Comparison of ENCODE assay signal across 1 cellular context in genomic region chr2:23360571-23361125, GRCh38.
A peak's percentile ranks its signal among the peaks of the same experiment; 100 is the strongest.
TF ChIP-seq lines count a peak whose summit lies in the region.

No MANE protein-coding gene starts in this region.

TF ChIP-seq in K562, 482 proteins besides CTCF, POLR2A, EP300 and RAD21 (continued from another document):
- TF ChIP-seq, protein P1, sequence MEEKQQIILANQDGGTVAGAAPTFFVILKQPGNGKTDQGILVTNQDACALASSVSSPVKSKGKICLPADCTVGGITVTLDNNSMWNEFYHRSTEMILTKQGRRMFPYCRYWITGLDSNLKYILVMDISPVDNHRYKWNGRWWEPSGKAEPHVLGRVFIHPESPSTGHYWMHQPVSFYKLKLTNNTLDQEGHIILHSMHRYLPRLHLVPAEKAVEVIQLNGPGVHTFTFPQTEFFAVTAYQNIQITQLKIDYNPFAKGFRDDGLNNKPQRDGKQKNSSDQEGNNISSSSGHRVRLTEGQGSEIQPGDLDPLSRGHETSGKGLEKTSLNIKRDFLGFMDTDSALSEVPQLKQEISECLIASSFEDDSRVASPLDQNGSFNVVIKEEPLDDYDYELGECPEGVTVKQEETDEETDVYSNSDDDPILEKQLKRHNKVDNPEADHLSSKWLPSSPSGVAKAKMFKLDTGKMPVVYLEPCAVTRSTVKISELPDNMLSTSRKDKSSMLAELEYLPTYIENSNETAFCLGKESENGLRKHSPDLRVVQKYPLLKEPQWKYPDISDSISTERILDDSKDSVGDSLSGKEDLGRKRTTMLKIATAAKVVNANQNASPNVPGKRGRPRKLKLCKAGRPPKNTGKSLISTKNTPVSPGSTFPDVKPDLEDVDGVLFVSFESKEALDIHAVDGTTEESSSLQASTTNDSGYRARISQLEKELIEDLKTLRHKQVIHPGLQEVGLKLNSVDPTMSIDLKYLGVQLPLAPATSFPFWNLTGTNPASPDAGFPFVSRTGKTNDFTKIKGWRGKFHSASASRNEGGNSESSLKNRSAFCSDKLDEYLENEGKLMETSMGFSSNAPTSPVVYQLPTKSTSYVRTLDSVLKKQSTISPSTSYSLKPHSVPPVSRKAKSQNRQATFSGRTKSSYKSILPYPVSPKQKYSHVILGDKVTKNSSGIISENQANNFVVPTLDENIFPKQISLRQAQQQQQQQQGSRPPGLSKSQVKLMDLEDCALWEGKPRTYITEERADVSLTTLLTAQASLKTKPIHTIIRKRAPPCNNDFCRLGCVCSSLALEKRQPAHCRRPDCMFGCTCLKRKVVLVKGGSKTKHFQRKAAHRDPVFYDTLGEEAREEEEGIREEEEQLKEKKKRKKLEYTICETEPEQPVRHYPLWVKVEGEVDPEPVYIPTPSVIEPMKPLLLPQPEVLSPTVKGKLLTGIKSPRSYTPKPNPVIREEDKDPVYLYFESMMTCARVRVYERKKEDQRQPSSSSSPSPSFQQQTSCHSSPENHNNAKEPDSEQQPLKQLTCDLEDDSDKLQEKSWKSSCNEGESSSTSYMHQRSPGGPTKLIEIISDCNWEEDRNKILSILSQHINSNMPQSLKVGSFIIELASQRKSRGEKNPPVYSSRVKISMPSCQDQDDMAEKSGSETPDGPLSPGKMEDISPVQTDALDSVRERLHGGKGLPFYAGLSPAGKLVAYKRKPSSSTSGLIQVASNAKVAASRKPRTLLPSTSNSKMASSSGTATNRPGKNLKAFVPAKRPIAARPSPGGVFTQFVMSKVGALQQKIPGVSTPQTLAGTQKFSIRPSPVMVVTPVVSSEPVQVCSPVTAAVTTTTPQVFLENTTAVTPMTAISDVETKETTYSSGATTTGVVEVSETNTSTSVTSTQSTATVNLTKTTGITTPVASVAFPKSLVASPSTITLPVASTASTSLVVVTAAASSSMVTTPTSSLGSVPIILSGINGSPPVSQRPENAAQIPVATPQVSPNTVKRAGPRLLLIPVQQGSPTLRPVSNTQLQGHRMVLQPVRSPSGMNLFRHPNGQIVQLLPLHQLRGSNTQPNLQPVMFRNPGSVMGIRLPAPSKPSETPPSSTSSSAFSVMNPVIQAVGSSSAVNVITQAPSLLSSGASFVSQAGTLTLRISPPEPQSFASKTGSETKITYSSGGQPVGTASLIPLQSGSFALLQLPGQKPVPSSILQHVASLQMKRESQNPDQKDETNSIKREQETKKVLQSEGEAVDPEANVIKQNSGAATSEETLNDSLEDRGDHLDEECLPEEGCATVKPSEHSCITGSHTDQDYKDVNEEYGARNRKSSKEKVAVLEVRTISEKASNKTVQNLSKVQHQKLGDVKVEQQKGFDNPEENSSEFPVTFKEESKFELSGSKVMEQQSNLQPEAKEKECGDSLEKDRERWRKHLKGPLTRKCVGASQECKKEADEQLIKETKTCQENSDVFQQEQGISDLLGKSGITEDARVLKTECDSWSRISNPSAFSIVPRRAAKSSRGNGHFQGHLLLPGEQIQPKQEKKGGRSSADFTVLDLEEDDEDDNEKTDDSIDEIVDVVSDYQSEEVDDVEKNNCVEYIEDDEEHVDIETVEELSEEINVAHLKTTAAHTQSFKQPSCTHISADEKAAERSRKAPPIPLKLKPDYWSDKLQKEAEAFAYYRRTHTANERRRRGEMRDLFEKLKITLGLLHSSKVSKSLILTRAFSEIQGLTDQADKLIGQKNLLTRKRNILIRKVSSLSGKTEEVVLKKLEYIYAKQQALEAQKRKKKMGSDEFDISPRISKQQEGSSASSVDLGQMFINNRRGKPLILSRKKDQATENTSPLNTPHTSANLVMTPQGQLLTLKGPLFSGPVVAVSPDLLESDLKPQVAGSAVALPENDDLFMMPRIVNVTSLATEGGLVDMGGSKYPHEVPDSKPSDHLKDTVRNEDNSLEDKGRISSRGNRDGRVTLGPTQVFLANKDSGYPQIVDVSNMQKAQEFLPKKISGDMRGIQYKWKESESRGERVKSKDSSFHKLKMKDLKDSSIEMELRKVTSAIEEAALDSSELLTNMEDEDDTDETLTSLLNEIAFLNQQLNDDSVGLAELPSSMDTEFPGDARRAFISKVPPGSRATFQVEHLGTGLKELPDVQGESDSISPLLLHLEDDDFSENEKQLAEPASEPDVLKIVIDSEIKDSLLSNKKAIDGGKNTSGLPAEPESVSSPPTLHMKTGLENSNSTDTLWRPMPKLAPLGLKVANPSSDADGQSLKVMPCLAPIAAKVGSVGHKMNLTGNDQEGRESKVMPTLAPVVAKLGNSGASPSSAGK (IDR thresholded peaks at IDR 0.05): peak; percentile 97
- TF ChIP-seq, protein P2, sequence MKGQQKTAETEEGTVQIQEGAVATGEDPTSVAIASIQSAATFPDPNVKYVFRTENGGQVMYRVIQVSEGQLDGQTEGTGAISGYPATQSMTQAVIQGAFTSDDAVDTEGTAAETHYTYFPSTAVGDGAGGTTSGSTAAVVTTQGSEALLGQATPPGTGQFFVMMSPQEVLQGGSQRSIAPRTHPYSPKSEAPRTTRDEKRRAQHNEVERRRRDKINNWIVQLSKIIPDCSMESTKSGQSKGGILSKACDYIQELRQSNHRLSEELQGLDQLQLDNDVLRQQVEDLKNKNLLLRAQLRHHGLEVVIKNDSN (CRISPR knock-in tag; IDR thresholded peaks at IDR 0.05): peak; percentile 65
- TF ChIP-seq, protein P3, sequence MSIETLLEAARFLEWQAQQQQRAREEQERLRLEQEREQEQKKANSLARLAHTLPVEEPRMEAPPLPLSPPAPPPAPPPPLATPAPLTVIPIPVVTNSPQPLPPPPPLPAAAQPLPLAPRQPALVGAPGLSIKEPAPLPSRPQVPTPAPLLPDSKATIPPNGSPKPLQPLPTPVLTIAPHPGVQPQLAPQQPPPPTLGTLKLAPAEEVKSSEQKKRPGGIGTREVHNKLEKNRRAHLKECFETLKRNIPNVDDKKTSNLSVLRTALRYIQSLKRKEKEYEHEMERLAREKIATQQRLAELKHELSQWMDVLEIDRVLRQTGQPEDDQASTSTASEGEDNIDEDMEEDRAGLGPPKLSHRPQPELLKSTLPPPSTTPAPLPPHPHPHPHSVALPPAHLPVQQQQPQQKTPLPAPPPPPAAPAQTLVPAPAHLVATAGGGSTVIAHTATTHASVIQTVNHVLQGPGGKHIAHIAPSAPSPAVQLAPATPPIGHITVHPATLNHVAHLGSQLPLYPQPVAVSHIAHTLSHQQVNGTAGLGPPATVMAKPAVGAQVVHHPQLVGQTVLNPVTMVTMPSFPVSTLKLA (conservative IDR thresholded peaks at IDR 0.05): 0 out of 4 replicates have a peak, but pooled peaks have one; percentile 25 to 32
- TF ChIP-seq DDX20 (tag; IDR thresholded peaks at IDR 0.05; ENCODE audit: low read depth) (no peak), RBBP5 (IDR thresholded peaks at IDR 0.05; ENCODE audit: borderline replicate concordance, insufficient read depth, low read length, poor library complexity, severe bottlenecking) (no peak), RFX5 (IDR thresholded peaks at IDR 0.05; ENCODE audit: low read depth, low read length) (no peak), CHD1 (IDR thresholded peaks at IDR 0.05; ENCODE audit: low read length) (no peak), NR2C1 (IDR thresholded peaks at IDR 0.05) (no peak), NR2C1 (tag; IDR thresholded peaks at IDR 0.05) (0 out of 2 replicates have a peak, but pooled peaks have one; percentile 34), NRF1 (conservative IDR thresholded peaks at IDR 0.05 in 1 of 2, IDR thresholded peaks at IDR 0.05 in 1 of 2) (peak; percentile 61 to 63), MEF2A (IDR thresholded peaks at IDR 0.05; ENCODE audit: control insufficient read depth, low read depth, low read length) (no peak), HIVEP1 (CRISPR knock-in tag; IDR thresholded peaks at IDR 0.05) (peak; percentile 38; the same call in 1 of the 2 replicates), PRMT5 (CRISPR knock-in tag; IDR thresholded peaks at IDR 0.05) (peak; percentile 59; the same call in 1 of the 2 replicates), NR2C2 (CRISPR knock-in tag; IDR thresholded peaks at IDR 0.05) (no peak), NR2C2 (tag; IDR thresholded peaks at IDR 0.05) (peak; percentile 32; the same call in 1 of the 2 replicates), ZNF583 (CRISPR knock-in tag; IDR thresholded peaks at IDR 0.05) (0 out of 2 replicates have a peak, but pooled peaks have one; percentile 41), CREB3L1 (IDR thresholded peaks at IDR 0.05; ENCODE audit: borderline replicate concordance, low read depth) (peak; percentile 46; the same call in 1 of the 2 replicates), L3MBTL2 (IDR thresholded peaks at IDR 0.05) (peak; percentile 99), TOE1 (IDR thresholded peaks at IDR 0.05; ENCODE audit: borderline replicate concordance) (peak; percentile 50; the same call in 1 of the 2 replicates), TOE1 (CRISPR knock-in tag; IDR thresholded peaks at IDR 0.05; ENCODE audit: borderline replicate concordance, low read depth) (no peak), ZNF449 (CRISPR knock-in tag; IDR thresholded peaks at IDR 0.05) (0 out of 2 replicates have a peak, but pooled peaks have one; percentile 62)
- TF ChIP-seq, protein P4, sequence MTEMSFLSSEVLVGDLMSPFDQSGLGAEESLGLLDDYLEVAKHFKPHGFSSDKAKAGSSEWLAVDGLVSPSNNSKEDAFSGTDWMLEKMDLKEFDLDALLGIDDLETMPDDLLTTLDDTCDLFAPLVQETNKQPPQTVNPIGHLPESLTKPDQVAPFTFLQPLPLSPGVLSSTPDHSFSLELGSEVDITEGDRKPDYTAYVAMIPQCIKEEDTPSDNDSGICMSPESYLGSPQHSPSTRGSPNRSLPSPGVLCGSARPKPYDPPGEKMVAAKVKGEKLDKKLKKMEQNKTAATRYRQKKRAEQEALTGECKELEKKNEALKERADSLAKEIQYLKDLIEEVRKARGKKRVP (CRISPR knock-in tag; IDR thresholded peaks at IDR 0.05): peak; percentile 91
TF ChIP-seq in K562: peak in this region for 38.
